Comparison of ENCODE assay signal across 8 cellular contexts in genomic region chrX:68827848-68828562, GRCh38. TPM values are rescaled to one million over a fixed set of nuclear protein-coding genes. Genes with fewer than 3 reads are reported as not detected.
A peak's percentile ranks its signal among the peaks of the same experiment; 100 is the strongest.
DNase-seq lines count a peak whose midpoint lies in the region; ATAC-seq, FAIRE-seq and TF ChIP-seq lines count a peak whose summit lies in the region.

No MANE protein-coding gene starts in this region.

- DNase-seq in A673 (ENCODE audit: low spot score) (peak; percentile 90), GM18507 (ENCODE audit: extremely low spot score, insufficient read length, low read depth) (no peak), RWPE2 (ENCODE audit: low spot score) (no peak), foreskin keratinocyte (peak; percentile 59 to 74)
- DNase-seq in activated gamma-delta T cell treated with anti-CD3 and anti-CD28 coated beads, Interleukin-2, amount 50 U/mL, for 16 hours (ENCODE audit: low read depth), result peak; percentile 65
- DNase-seq in stimulated activated naive CD8-positive, alpha-beta T cell treated with anti-CD3 and anti-CD28 coated beads, Interleukin-15, amount 100 ng/mL, for 72 hours, result peak; percentile 72 to 76

- H3K9me3 ChIP-seq in A673 (ENCODE audit: low read depth, low read length, poor library complexity, severe bottlenecking) (no peaks in the 10 kb centered on the region), RWPE2 (ENCODE audit: severe bottlenecking) (no peaks in the 10 kb centered on the region), neuron (ENCODE audit: low read length) (no peaks in the 10 kb centered on the region)

- CTCF ChIA-PET in A673 (lab: Charles Lee), result interaction anchor here (0.5 to 3.3 kb wide), 15 partner anchors 85 to 1305 kb away, joined by 3 to 47 read pairs (median 4); partner anchors contain the start of genes IGBP1 and PJA1

- no peak for TF ChIP-seq EP300 in Ishikawa (IDR thresholded peaks at IDR 0.05; ENCODE audit: borderline replicate concordance)

- H3K4me1 ChIP-seq in A673 (ENCODE audit: insufficient read depth, low read length, poor library complexity, severe bottlenecking) (peaks cover 5% of the 10 kb centered on the region), RWPE2 (ENCODE audit: insufficient read depth, poor library complexity, severe bottlenecking) (no peaks in the 10 kb centered on the region), foreskin keratinocyte (peaks cover 10% of the 10 kb centered on the region), neuron (ENCODE audit: insufficient read depth, low read length) (peaks cover 15% of the 10 kb centered on the region)

- H3K4me1 Mint-ChIP-seq in stimulated activated naive CD8-positive, alpha-beta T cell treated with anti-CD3 and anti-CD28 coated beads, Interleukin-15, amount 100 ng/mL, for 72 hours, result peaks cover 39% of the 10 kb centered on the region

- peak; percentile 91 for FAIRE-seq in GM18507 (lab: Jason Lieb, UNC)

- peak; percentile 95 for TF ChIP-seq CTCF in A673 (conservative IDR thresholded peaks at IDR 0.05; ENCODE audit: low read depth, low read length)
- peak; percentile 79 for TF ChIP-seq CTCF in RWPE2 (IDR thresholded peaks at IDR 0.05; ENCODE audit: poor library complexity, severe bottlenecking)
- TF ChIP-seq CTCF in foreskin keratinocyte (conservative IDR thresholded peaks at IDR 0.05), result peak; percentile 88

- H2AFZ ChIP-seq in neuron (ENCODE audit: low read depth, low read length), result no peak overlapping the region

- intact Hi-C loops in A673 (cut with micrococcal nuclease; ENCODE audit: unreplicated experiment), result loop anchor here (1.0 kb wide), 3 partner anchors 394 to 559 kb away; no protein-coding TSS in a partner anchor

- peak overlapping the region; percentile 83 to 91 for H3K4me3 Mint-ChIP-seq in stimulated activated naive CD8-positive, alpha-beta T cell treated with anti-CD3 and anti-CD28 coated beads, Interleukin-15, amount 100 ng/mL, for 72 hours

- H3K27me3 Mint-ChIP-seq in stimulated activated naive CD8-positive, alpha-beta T cell treated with anti-CD3 and anti-CD28 coated beads, Interleukin-15, amount 100 ng/mL, for 72 hours, result no peaks in the 10 kb centered on the region

- H3K36me3 ChIP-seq in A673 (ENCODE audit: insufficient read depth, low read length, poor library complexity, severe bottlenecking) (peaks cover 9% of the 10 kb centered on the region), RWPE2 (ENCODE audit: low read depth) (peaks cover 13% of the 10 kb centered on the region), neuron (ENCODE audit: insufficient read depth, low read length) (no peaks in the 10 kb centered on the region)

- peak; percentile 89 for TF ChIP-seq RAD21 in Ishikawa (IDR thresholded peaks at IDR 0.05; ENCODE audit: low read depth)

- H3K4me3 ChIP-seq in A673 (ENCODE audit: low read depth, low read length, poor library complexity, severe bottlenecking) (peak overlapping the region; percentile 82), RWPE2 (ENCODE audit: severe bottlenecking) (peak overlapping the region; percentile 91), neuron (ENCODE audit: low read length) (peak overlapping the region; percentile 28)

- BruUV-seq in A673 (replicated peaks; lab: Mats Ljungman, UMichigan), result TSS peak; percentile 85

- H3K27ac ChIP-seq in A673 (ENCODE audit: low read depth, low read length, poor library complexity, severe bottlenecking) (peak overlapping the region; percentile 77), RWPE2 (ENCODE audit: poor library complexity, severe bottlenecking) (peak overlapping the region; percentile 83), foreskin keratinocyte (peak overlapping the region; percentile 89)

- no peak overlapping the region for H3K27ac Mint-ChIP-seq in stimulated activated naive CD8-positive, alpha-beta T cell treated with anti-CD3 and anti-CD28 coated beads, Interleukin-15, amount 100 ng/mL, for 72 hours

- POLR2A ChIA-PET in A673 (lab: Charles Lee; ENCODE audit: low non-redundant PET), result interaction anchor here (1.1 kb wide), 1 partner anchor 459 kb away, joined by 3 read pairs; no protein-coding TSS in a partner anchor

- H3K9me3 Mint-ChIP-seq in stimulated activated naive CD8-positive, alpha-beta T cell treated with anti-CD3 and anti-CD28 coated beads, Interleukin-15, amount 100 ng/mL, for 72 hours, result no peaks in the 10 kb centered on the region

- H3K27me3 ChIP-seq in A673 (replicated peaks; ENCODE audit: insufficient read depth, low read depth, low read length, poor library complexity) (no peaks in the 10 kb centered on the region), RWPE2 (ENCODE audit: insufficient read depth, poor library complexity, severe bottlenecking) (no peaks in the 10 kb centered on the region), foreskin keratinocyte (no peaks in the 10 kb centered on the region), neuron (ENCODE audit: insufficient read depth, low read length) (peaks cover 6% of the 10 kb centered on the region)

- peak; percentile 44 for ATAC-seq in RWPE2 (ENCODE audit: low read depth)
- ATAC-seq in foreskin keratinocyte, result peak; percentile 44
- peak; percentile 40 for ATAC-seq in stimulated activated naive CD8-positive, alpha-beta T cell treated with anti-CD3 and anti-CD28 coated beads, Interleukin-15, amount 100 ng/mL, for 72 hours

TF ChIP-seq in Ishikawa, 13 proteins besides CTCF, POLR2A, EP300 and RAD21:
- TF ChIP-seq USF1 (IDR thresholded peaks at IDR 0.05) (no peak), TEAD4 (IDR thresholded peaks at IDR 0.05) (no peak), CREB1 (IDR thresholded peaks at IDR 0.05; ENCODE audit: low read depth) (no peak), NFIC (IDR thresholded peaks at IDR 0.05) (no peak), EGR1 (IDR thresholded peaks at IDR 0.05) (no peak)

RNA-seq across cellular contexts. Expression of gene EFNB1, which starts 0.8 kb away (rescaled TPM):
- total RNA-seq in A673 (2021), result 76.8 and 78.1 TPM in 2 replicates
- total RNA-seq in foreskin keratinocyte, result 186 and 223 TPM in 2 replicates
- polyA plus RNA-seq in foreskin keratinocyte, result 133 and 150 TPM in 2 replicates

Comparison
In these comparisons a context has a peak if more than half of its experiments do, and no peak if none do; other contexts are left out.
1. DNase-seq: peak in A673 (single experiment), activated gamma-delta T cell treated with anti-CD3 and anti-CD28 coated beads, Interleukin-2, amount 50 U/mL, for 16 hours (single experiment), foreskin keratinocyte (2 of 2) and stimulated activated naive CD8-positive, alpha-beta T cell treated with anti-CD3 and anti-CD28 coated beads, Interleukin-15, amount 100 ng/mL, for 72 hours (2 of 2); none in GM18507 (single experiment) and RWPE2 (single experiment).
2. H3K4me3 ChIP-seq: peak in every context shown above with its lines; median percentile 91 in RWPE2; 82 in A673; 28 in neuron.
3. Peak in every context shown above with its lines, with median percentiles within 50 percentile points of each other: H3K27ac ChIP-seq, CTCF ChIP-seq and ATAC-seq.